5 cellular contexts compared by ENCODE assay signal in the genomic region with DNA sequence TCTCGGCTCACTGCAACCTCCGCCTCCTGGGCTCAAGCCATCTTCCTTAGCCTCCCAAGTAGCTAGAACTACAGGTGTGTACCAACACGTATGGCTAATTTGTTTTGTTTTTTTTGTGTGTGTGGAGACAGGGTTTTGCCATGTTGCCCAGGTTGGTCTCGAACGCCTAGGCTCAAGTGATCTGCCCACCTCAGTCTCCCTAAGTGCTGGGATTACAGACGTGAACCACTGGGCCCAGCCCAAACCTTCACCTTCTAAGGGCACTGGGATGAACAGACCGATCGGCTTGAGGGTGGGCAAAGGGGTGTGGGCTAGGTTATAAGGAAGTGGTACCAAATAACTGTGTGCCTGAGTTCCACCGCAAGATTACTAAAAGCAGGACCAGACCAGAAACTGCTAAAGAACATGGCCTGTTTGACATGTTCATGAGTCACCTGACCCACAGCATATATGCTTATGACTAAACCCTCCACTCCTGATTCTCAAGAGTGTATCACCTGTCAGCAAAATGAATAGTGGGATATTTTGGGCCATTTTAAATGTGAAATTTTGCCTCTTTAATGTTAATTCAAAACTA.
DNase-seq lines count a peak whose midpoint lies in the region; ATAC-seq and TF ChIP-seq lines count a peak whose summit lies in the region.
"Had no signal": no experiment of that assay in that cellular context is flagged by ENCODE, and none has a peak within 500 bp of the region (broad histone marks: within the 10 kb centered on the region; RNA-seq: fewer than 3 reads in every experiment).

No MANE protein-coding gene starts in this region.

- no peak overlapping the region for H3K4me3 ChIP-seq in epithelial cell of esophagus (ENCODE audit: low read length)
- H3K4me3 ChIP-seq: Peyer's patch had no signal

- TF ChIP-seq CTCF in epithelial cell of esophagus (IDR thresholded peaks at IDR 0.05; ENCODE audit: insufficient read depth, low read depth, low read length, missing control alignments), result no peak

- peak; percentile 41 for DNase-seq in HCEC 1CT
- peak; percentile 75 for DNase-seq in epithelial cell of esophagus (ENCODE audit: low read depth)
- DNase-seq in AG08396 (ENCODE audit: low spot score), result no peak

- no peak for ATAC-seq in HG03378 (IDR thresholded peaks at IDR 0.05; ENCODE audit: unreplicated experiment)
